8 cellular contexts compared by ENCODE assay signal in genomic region chr16:1706386-1707192, GRCh38.
DNase-seq lines count a peak whose midpoint lies in the region; ATAC-seq and TF ChIP-seq lines count a peak whose summit lies in the region.

No MANE protein-coding gene starts in this region.

- peak overlapping the region; percentile 89 to 99 for H3K4me3 ChIP-seq in cardiac fibroblast (replicated peaks in 1 of 2; ENCODE audit: low read depth in 2 of 2, low read length in 2 of 2)

- no peak for TF ChIP-seq CTCF in cardiac fibroblast (IDR thresholded peaks at IDR 0.05; ENCODE audit: low read depth, low read length)

- ATAC-seq in HG03139 (IDR thresholded peaks at IDR 0.05; ENCODE audit: unreplicated experiment) (peak; percentile 23), GM21367 (IDR thresholded peaks at IDR 0.05; ENCODE audit: unreplicated experiment) (no peak)

- peak; percentile 26 for DNase-seq in SIG-M5 treated with dmso at 0.1 percent for 504 hours (lab: John Stamatoyannopoulos, UW; ENCODE audit: unreplicated experiment)
- DNase-seq in SIG-M5 (lab: John Stamatoyannopoulos, UW), result no peak
- peak; percentile 19 for DNase-seq in T-helper 22 cell (ENCODE audit: low read depth)
- DNase-seq in cardiac fibroblast (ENCODE audit: low read depth in 2 of 2), result peak; percentile 33 to 34
- DNase-seq in left kidney (ENCODE audit: low read depth, low spot score), result peak; percentile 57
- DNase-seq in stimulated activated CD4-positive, alpha-beta T cell treated with anti-CD3 and anti-CD28 coated beads, TNF-alpha, amount 100 ng/mL, for 1 hour (ENCODE audit: low read depth in 3 of 3, low spot score in 1 of 3), result peak in 2 of 3 donors; percentile 26 to 30
